8 cellular contexts compared by ENCODE assay signal in the genomic region with DNA sequence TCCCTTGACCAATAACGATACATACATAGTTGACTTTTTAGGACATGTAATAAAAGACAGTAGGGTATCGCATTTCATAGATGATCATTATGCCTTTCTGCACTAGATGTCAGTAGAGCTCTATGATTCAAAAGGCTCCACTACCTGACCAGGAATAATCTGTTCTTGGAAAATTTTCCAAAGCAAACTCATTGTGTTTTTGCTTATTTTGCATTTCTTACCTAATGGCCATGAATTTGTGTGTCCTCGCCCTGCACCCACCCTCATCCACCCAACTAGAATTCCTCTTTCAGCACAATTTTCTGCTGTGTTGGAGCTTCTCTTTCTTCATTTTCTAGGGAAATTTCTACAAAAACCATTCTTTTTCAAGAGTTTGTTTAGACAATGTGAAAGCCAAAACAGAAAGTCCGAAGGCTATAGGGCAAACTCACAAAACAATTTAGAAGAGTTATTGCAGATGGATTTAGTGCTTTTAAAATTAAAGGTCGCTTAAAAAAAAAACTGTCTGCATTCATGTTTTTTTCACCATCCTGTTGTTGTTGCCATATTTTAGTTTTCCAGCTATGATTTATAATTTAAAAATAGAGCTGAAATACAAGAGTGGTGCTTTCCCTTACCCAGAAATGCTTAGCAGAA.
A peak's percentile ranks its signal among the peaks of the same experiment; 100 is the strongest.
DNase-seq lines count a peak whose midpoint lies in the region; ATAC-seq, FAIRE-seq and TF ChIP-seq lines count a peak whose summit lies in the region.

No MANE protein-coding gene starts in this region.

- DNase-seq in HFF-Myc (ENCODE audit: extremely low read depth, low read depth) (peak; percentile 37), fibroblast of lung (ENCODE audit: low read depth in 2 of 2) (peak in 1 of 2 donors; percentile 56), pancreas (no peak), T-helper 1 cell (no peak), NOMO-1 treated with DMSO at 0.1 percent for 48 hours (lab: John Stamatoyannopoulos, UW; ENCODE audit: unreplicated experiment) (no peak)
- DNase-seq in activated naive CD4-positive, alpha-beta T cell (lab: John Stamatoyannopoulos, UW) = no peak
- no peak for DNase-seq in activated CD4-positive, alpha-beta T cell treated with anti-CD3 and anti-CD28 coated beads for 1 hour

- peak; percentile 25 for TF ChIP-seq CTCF in HFF-Myc (IDR thresholded peaks at IDR 0.05; ENCODE audit: low read depth, low read length, missing control alignments)
- TF ChIP-seq CTCF in OCI-LY3 (IDR thresholded peaks at IDR 0.05; ENCODE audit: low read depth, low read length) = peak; percentile 74
- TF ChIP-seq CTCF in fibroblast of lung (conservative IDR thresholded peaks at IDR 0.05 in 1 of 2, IDR thresholded peaks at IDR 0.05 in 1 of 2; ENCODE audit: low read depth in 1 of 2, low read length in 2 of 2) = peak; percentile 30 to 42
- peak; percentile 11 to 32 (median 22) for TF ChIP-seq CTCF in pancreas (IDR thresholded peaks at IDR 0.05)

- H3K9ac ChIP-seq in OCI-LY3 (ENCODE audit: low read length) (no peak overlapping the region), fibroblast of lung (ENCODE audit: insufficient read depth, low read length) (no peak overlapping the region)

- no peak overlapping the region for H3K27ac ChIP-seq in OCI-LY3 (ENCODE audit: low read length)
- H3K27ac ChIP-seq in fibroblast of lung (ENCODE audit: insufficient read depth, low read length) = no peak overlapping the region
- H3K27ac ChIP-seq in pancreas = no peak overlapping the region

- 13 to 19% methylated on average over 5 of the region's 5 CpGs for WGBS in pancreas, 2 donors

- no peak overlapping the region for H2AFZ ChIP-seq in OCI-LY3 (ENCODE audit: low read depth, low read length)
- no peak overlapping the region for H2AFZ ChIP-seq in fibroblast of lung (ENCODE audit: low read length)

- no peak for FAIRE-seq in pancreas (lab: Jason Lieb, UNC)

- H3K36me3 ChIP-seq in OCI-LY3 (replicated peaks; ENCODE audit: low read depth, low read length) (no peaks in the 10 kb centered on the region), fibroblast of lung (ENCODE audit: control insufficient read depth, insufficient read depth, low read length) (no peaks in the 10 kb centered on the region), pancreas (no peaks in the 10 kb centered on the region)

- H4K20me1 ChIP-seq in OCI-LY3 (ENCODE audit: insufficient read depth, low read length) = no peaks in the 10 kb centered on the region
- no peaks in the 10 kb centered on the region for H4K20me1 ChIP-seq in fibroblast of lung (ENCODE audit: control insufficient read depth, extremely low read depth, insufficient read depth, low read length)

- ATAC-seq in pancreas = peak; percentile 75 to 93 (median 90)

- H3K9me3 ChIP-seq in OCI-LY3 (ENCODE audit: insufficient read depth, low read length) = no peaks in the 10 kb centered on the region
- no peaks in the 10 kb centered on the region for H3K9me3 ChIP-seq in fibroblast of lung (ENCODE audit: control insufficient read depth, insufficient read depth, low read depth, low read length)
- no peaks in the 10 kb centered on the region for H3K9me3 ChIP-seq in pancreas

- H3K79me2 ChIP-seq in OCI-LY3 (ENCODE audit: low read length) (no peaks in the 10 kb centered on the region), fibroblast of lung (ENCODE audit: control insufficient read depth, insufficient read depth, low read length) (no peaks in the 10 kb centered on the region)

- H3K4me2 ChIP-seq in OCI-LY3 (ENCODE audit: low read length) = no peak overlapping the region
- no peak overlapping the region for H3K4me2 ChIP-seq in fibroblast of lung (ENCODE audit: extremely low read depth, insufficient read depth, low read length)

- peaks cover 14% of the 10 kb centered on the region; the same call in 1 of the 2 replicates for H3K27me3 ChIP-seq in OCI-LY3 (ENCODE audit: low read depth, low read length)
- H3K27me3 ChIP-seq in fibroblast of lung (ENCODE audit: control insufficient read depth, insufficient read depth, low read length) = no peaks in the 10 kb centered on the region
- no peaks in the 10 kb centered on the region for H3K27me3 ChIP-seq in pancreas

- H3K4me3 ChIP-seq in HFF-Myc (replicated peaks; ENCODE audit: low read depth, low read length) (no peak overlapping the region), OCI-LY3 (ENCODE audit: low read length) (no peak overlapping the region), fibroblast of lung (replicated peaks in 1 of 4; ENCODE audit: control extremely low read depth in 1 of 4, insufficient read depth in 1 of 4, low read depth in 3 of 4, low read length in 4 of 4) (no peak overlapping the region), pancreas (no peak overlapping the region)

- H3K4me1 ChIP-seq in OCI-LY3 (ENCODE audit: low read length) = no peaks in the 10 kb centered on the region
- H3K4me1 ChIP-seq in fibroblast of lung (ENCODE audit: control insufficient read depth, extremely low read depth, insufficient read depth, low read length) = no peaks in the 10 kb centered on the region
- no peaks in the 10 kb centered on the region for H3K4me1 ChIP-seq in pancreas

- intact Hi-C loops in pancreas (cut with DNase I) = no loop called here

Comparison
In these comparisons a context has a peak if more than half of its experiments do, and no peak if none do; other contexts are left out.
1. CTCF ChIP-seq: peak in every context shown above with its lines; median percentile 74 in OCI-LY3; 36 in fibroblast of lung; 25 in HFF-Myc; 22 in pancreas.